ENCODE assay signal across 11 cellular contexts in the genomic region with DNA sequence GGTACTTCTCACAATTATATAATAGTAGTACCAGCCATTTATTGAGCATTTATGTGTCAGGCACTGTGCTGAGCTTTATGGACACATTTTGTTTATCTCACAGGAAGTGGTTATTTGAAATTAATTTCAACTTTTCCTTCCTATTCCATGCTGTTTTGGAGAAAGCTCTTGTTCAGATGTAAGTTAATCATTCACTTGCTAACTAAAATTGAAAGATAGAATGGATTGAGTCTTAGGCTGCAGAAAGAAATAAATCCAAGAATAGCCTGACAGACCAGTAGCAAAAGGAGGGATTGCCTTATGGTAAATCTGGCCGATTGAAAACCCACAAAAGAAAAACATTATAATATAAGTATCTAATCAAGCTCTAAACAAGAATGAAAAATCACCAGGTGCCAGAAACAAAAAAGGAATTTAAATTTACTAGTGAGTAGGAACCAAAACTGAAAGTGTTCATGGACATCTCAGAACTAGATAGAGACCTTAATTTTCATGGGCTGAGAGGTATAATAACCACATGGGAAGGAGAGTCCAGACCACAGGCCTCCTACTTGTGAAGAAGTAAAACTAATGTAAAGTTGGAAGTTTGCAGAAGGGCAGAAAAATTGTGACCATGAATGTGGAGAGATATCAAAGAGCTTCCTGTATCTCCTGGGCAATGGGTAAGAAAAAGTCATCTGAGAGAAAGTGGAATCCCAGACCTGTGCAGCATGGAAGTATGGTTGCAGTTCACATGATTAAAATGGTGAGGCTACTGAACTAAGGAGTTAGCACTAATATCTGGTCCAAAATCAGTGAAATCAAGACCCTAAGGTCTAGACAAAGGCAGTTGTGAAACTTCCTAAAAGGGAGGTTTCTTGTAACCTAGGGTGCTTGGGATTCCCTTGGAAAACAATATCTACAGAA.
DNase-seq lines count a peak whose midpoint lies in the region; ATAC-seq and TF ChIP-seq lines count a peak whose summit lies in the region.
"Had no signal": no experiment of that assay in that cellular context is flagged by ENCODE, and none has a peak within 500 bp of the region (broad histone marks: within the 10 kb centered on the region; RNA-seq: fewer than 3 reads in every experiment).

No MANE protein-coding gene starts in this region.

- no peaks in the 10 kb centered on the region for H3K79me2 ChIP-seq in OCI-LY3 (ENCODE audit: low read length)

- peak overlapping the region; percentile 56 for H3K27ac ChIP-seq in OCI-LY3 (ENCODE audit: low read length)
- no peak overlapping the region for H3K27ac ChIP-seq in WERI-Rb-1
- H3K27ac ChIP-seq: SK-N-MC, thoracic aorta had no signal

- H3K27me3 ChIP-seq in OCI-LY3 (ENCODE audit: low read depth, low read length) = no peaks in the 10 kb centered on the region
- H3K27me3 ChIP-seq in WERI-Rb-1 (ENCODE audit: insufficient read depth, low read depth, severe bottlenecking) = peaks cover 18% of the 10 kb centered on the region

- no peak overlapping the region for H3K9ac ChIP-seq in OCI-LY3 (ENCODE audit: low read length)

- H3K4me2 ChIP-seq in OCI-LY3 (ENCODE audit: low read length) = peak overlapping the region; percentile 48

- TF ChIP-seq CTCF in OCI-LY3 (IDR thresholded peaks at IDR 0.05; ENCODE audit: low read depth, low read length) (no peak), WERI-Rb-1 (IDR thresholded peaks at IDR 0.05; ENCODE audit: low read depth, low read length) (no peak)

- no peak for DNase-seq in SHP77 (lab: John Stamatoyannopoulos, UW)
- no peak for DNase-seq in AG08395 (ENCODE audit: low spot score)
- no peak for DNase-seq in WERI-Rb-1
- no peak for DNase-seq in NCI-H2029 (lab: John Stamatoyannopoulos, UW)
- DNase-seq: CD4-positive, alpha-beta memory T cell had no signal

- H3K4me3 ChIP-seq in OCI-LY3 (ENCODE audit: low read length) = peak overlapping the region; percentile 14
- H3K4me3 ChIP-seq in WERI-Rb-1 (ENCODE audit: low read depth, low read length) = no peak overlapping the region
- H3K4me3 ChIP-seq: SK-N-MC, thoracic aorta had no signal

- no peak overlapping the region for H2AFZ ChIP-seq in OCI-LY3 (ENCODE audit: low read depth, low read length)

- H3K36me3 ChIP-seq in OCI-LY3 (replicated peaks; ENCODE audit: low read depth, low read length) = no peaks in the 10 kb centered on the region
- no peaks in the 10 kb centered on the region for H3K36me3 ChIP-seq in WERI-Rb-1
- H3K36me3 ChIP-seq: thoracic aorta had no signal

- peak; percentile 93 for ATAC-seq in GM18508 (IDR thresholded peaks at IDR 0.05; ENCODE audit: insufficient read depth, unreplicated experiment)
- ATAC-seq in GM19468 (IDR thresholded peaks at IDR 0.05; ENCODE audit: extremely low read depth, unreplicated experiment) = peak; percentile 86
- ATAC-seq in HG02973 (IDR thresholded peaks at IDR 0.05; ENCODE audit: unreplicated experiment) = peak; percentile 98

- peaks cover 16% of the 10 kb centered on the region for H3K4me1 ChIP-seq in OCI-LY3 (ENCODE audit: low read length)

- no peaks in the 10 kb centered on the region for H3K9me3 ChIP-seq in OCI-LY3 (ENCODE audit: insufficient read depth, low read length)
- H3K9me3 ChIP-seq in WERI-Rb-1 (ENCODE audit: severe bottlenecking) = no peaks in the 10 kb centered on the region
- H3K9me3 ChIP-seq: thoracic aorta had no signal

- no peaks in the 10 kb centered on the region for H4K20me1 ChIP-seq in OCI-LY3 (ENCODE audit: insufficient read depth, low read length)
